ENCODE assay signal across 11 cellular contexts in the genomic region with DNA sequence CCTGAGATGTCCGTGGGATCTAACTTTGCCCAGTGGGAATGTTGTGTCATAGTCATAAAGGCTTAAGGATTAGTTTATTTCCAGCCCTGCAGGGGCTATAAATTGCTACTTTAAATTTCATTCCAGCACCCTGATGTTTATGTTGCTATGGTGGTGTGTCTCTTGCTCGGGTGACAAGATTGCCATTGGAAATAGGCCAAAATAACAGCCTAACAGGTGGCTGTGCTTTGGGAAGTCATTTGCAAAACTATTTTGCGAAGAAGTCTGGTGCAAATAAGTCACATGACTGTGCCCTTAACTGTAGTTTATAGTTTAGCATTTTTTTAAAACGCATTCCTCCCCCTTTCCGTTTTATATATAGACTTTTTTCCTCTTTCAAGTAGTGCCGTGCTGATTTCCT. TPM values are rescaled to one million over a fixed set of nuclear protein-coding genes. Genes with fewer than 3 reads are reported as not detected.
DNase-seq lines count a peak whose midpoint lies in the region; ATAC-seq and TF ChIP-seq lines count a peak whose summit lies in the region.
"Had no signal": no experiment of that assay in that cellular context is flagged by ENCODE, and none has a peak within 500 bp of the region (broad histone marks: within the 10 kb centered on the region; RNA-seq: fewer than 3 reads in every experiment).

No MANE protein-coding gene starts in this region.

- H3K4me1 ChIP-seq in cardiac muscle cell (ENCODE audit: low read depth) (peaks cover 5% of the 10 kb centered on the region), endocrine pancreas (ENCODE audit: control insufficient read depth, insufficient read depth, low read length) (peaks cover 10% of the 10 kb centered on the region)

- TF ChIP-seq POLR2A in lower leg skin (IDR thresholded peaks at IDR 0.05): no peak

- no peak overlapping the region for H3K9ac ChIP-seq in endocrine pancreas (ENCODE audit: control insufficient read depth, insufficient read depth, low read length)

- peaks cover 45% of the 10 kb centered on the region for H3K4me1 Mint-ChIP-seq in stimulated activated effector memory CD8-positive, alpha-beta T cell treated with anti-CD3 and anti-CD28 coated beads, Interleukin-12 subunit alpha, Interleukin-12 subunit beta, amount 100 ng/mL, for 72 hours

- H3K4me3 ChIP-seq in cardiac muscle cell (no peak overlapping the region), endocrine pancreas (ENCODE audit: control insufficient read depth, insufficient read depth, low read length) (peak overlapping the region; percentile 18), lower leg skin (ENCODE audit: low read depth, poor library complexity, severe bottlenecking) (no peak overlapping the region)
- H3K4me3 ChIP-seq: transverse colon had no signal

- no peak for DNase-seq in cardiac muscle cell (ENCODE audit: low read depth in 1 of 2, low spot score in 1 of 2)
- DNase-seq in Right ventricle myocardium inferior (ENCODE audit: missing footprints): no peak
- DNase-seq in NCI-H774 (lab: John Stamatoyannopoulos, UW): peak; percentile 19
- no peak for DNase-seq in stimulated activated effector memory CD8-positive, alpha-beta T cell treated with anti-CD3 and anti-CD28 coated beads, Interleukin-12 subunit alpha, Interleukin-12 subunit beta, amount 100 ng/mL, for 72 hours (ENCODE audit: low spot score in 2 of 2)
- DNase-seq in HUDEP-2 (lab: John Stamatoyannopoulos, UW; ENCODE audit: unreplicated experiment in 76 of 76): no peak
- no peak for DNase-seq in NCI-H1436 (lab: John Stamatoyannopoulos, UW)
- no peak for DNase-seq in lower leg skin (ENCODE audit: low spot score in 2 of 2)
- DNase-seq: NCI-H446, transverse colon had no signal

- H3K27ac ChIP-seq in cardiac muscle cell: peak overlapping the region; percentile 26
- H3K27ac ChIP-seq: neutrophil had no signal

- 45 to 49% methylated on average over 6 of the region's 6 CpGs for WGBS in lower leg skin, 2 donors

- H3K9me3 Mint-ChIP-seq in stimulated activated effector memory CD8-positive, alpha-beta T cell treated with anti-CD3 and anti-CD28 coated beads, Interleukin-12 subunit alpha, Interleukin-12 subunit beta, amount 100 ng/mL, for 72 hours: no peaks in the 10 kb centered on the region

- H3K36me3 ChIP-seq in cardiac muscle cell: no peaks in the 10 kb centered on the region
- H3K36me3 ChIP-seq in endocrine pancreas (ENCODE audit: control insufficient read depth, insufficient read depth, low read length): no peaks in the 10 kb centered on the region
- H3K36me3 ChIP-seq: neutrophil, transverse colon had no signal

- H3K4me3 Mint-ChIP-seq in stimulated activated effector memory CD8-positive, alpha-beta T cell treated with anti-CD3 and anti-CD28 coated beads, Interleukin-12 subunit alpha, Interleukin-12 subunit beta, amount 100 ng/mL, for 72 hours: peak overlapping the region; percentile 62

- intact Hi-C loops in Right ventricle myocardium inferior (cut with DNase I): no loop called here
- intact Hi-C loops in lower leg skin (cut with DNase I; ENCODE audit: low total_unique reads): no loop called here

- ATAC-seq in Right ventricle myocardium inferior: no peak
- ATAC-seq in stimulated activated effector memory CD8-positive, alpha-beta T cell treated with anti-CD3 and anti-CD28 coated beads, Interleukin-12 subunit alpha, Interleukin-12 subunit beta, amount 100 ng/mL, for 72 hours: no peak

- H3K27me3 ChIP-seq in cardiac muscle cell (no peaks in the 10 kb centered on the region), endocrine pancreas (ENCODE audit: control insufficient read depth, insufficient read depth, low read length) (no peaks in the 10 kb centered on the region)
- H3K27me3 ChIP-seq: neutrophil, transverse colon had no signal

- H3K36me3 Mint-ChIP-seq in stimulated activated effector memory CD8-positive, alpha-beta T cell treated with anti-CD3 and anti-CD28 coated beads, Interleukin-12 subunit alpha, Interleukin-12 subunit beta, amount 100 ng/mL, for 72 hours: peaks cover 9% of the 10 kb centered on the region

- TF ChIP-seq CTCF in cardiac muscle cell (IDR thresholded peaks at IDR 0.05; ENCODE audit: low read depth, low read length): no peak
- no peak for TF ChIP-seq CTCF in lower leg skin (IDR thresholded peaks at IDR 0.05)

- H3K9me3 ChIP-seq in cardiac muscle cell (ENCODE audit: low read depth) (no peaks in the 10 kb centered on the region), endocrine pancreas (ENCODE audit: control insufficient read depth, low read length) (no peaks in the 10 kb centered on the region)
- H3K9me3 ChIP-seq: neutrophil, transverse colon had no signal

- H3K27ac Mint-ChIP-seq in stimulated activated effector memory CD8-positive, alpha-beta T cell treated with anti-CD3 and anti-CD28 coated beads, Interleukin-12 subunit alpha, Interleukin-12 subunit beta, amount 100 ng/mL, for 72 hours: peak overlapping the region; percentile 78

RNA-seq across cellular contexts. Expression of a gene that starts 23.1 kb away (rescaled TPM):
- 4.3 and 4.8 TPM in 2 replicates for total RNA-seq in cardiac muscle cell
- 5.7 and 7.4 TPM in 2 replicates for polyA plus RNA-seq in cardiac muscle cell
- 13.8 TPM for total RNA-seq in Right ventricle myocardium inferior
- total RNA-seq in lower leg skin: 1 to 10 TPM; 1.7 to 8.2 (median 4.6) TPM

RNA-seq across cellular contexts. Expression of a gene that starts 33.8 kb away (rescaled TPM):
- total RNA-seq in cardiac muscle cell (16.6 and 20.8 TPM in 2 replicates), Right ventricle myocardium inferior (45.5 TPM), lower leg skin (10 to 100 TPM; 17.0 to 18.3 (median 18.1) TPM)
- 44.1 and 58.9 TPM in 2 replicates for polyA plus RNA-seq in cardiac muscle cell
